10 cellular contexts compared by ENCODE assay signal in the genomic region with DNA sequence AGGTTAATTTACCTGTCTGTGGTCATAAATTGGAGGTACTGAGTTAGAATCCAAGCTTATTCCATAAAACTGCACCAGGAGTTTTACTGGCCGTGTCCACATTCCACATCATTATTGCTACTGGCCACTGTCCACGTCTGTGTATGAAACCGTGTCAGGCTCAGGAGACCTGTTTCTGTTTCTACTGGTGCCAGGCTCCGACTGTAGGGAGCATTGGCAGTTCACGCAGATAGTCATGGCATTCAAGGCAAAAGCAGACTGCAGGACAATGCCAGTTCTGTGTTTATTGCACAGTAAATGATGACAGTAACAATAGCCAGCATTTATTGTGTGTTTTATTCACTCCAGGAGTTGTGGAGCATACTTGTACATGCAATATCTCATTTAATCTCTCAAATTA. TPM values are rescaled to one million over a fixed set of nuclear protein-coding genes. Genes with fewer than 3 reads are reported as not detected.
DNase-seq lines count a peak whose midpoint lies in the region; ATAC-seq, FAIRE-seq and TF ChIP-seq lines count a peak whose summit lies in the region.
"Had no signal": no experiment of that assay in that cellular context is flagged by ENCODE, and none has a peak within 500 bp of the region (broad histone marks: within the 10 kb centered on the region; RNA-seq: fewer than 3 reads in every experiment).

No MANE protein-coding gene starts in this region.

- FAIRE-seq in endothelial cell of umbilical vein (lab: Jason Lieb, UNC): no peak
- FAIRE-seq: G401.6 had no signal

- peaks cover 23% of the 10 kb centered on the region for H4K20me1 ChIP-seq in endothelial cell of umbilical vein (replicated peaks; ENCODE audit: control insufficient read depth, extremely low read depth, insufficient read depth, low read length)

- no peaks in the 10 kb centered on the region for H3K9me1 ChIP-seq in endothelial cell of umbilical vein (replicated peaks; ENCODE audit: control insufficient read depth, extremely low read depth, insufficient read depth, low read length)

- BruUV-seq in endothelial cell of umbilical vein (replicated peaks; lab: Mats Ljungman, UMichigan): no TSS peak

- no peak for TF ChIP-seq CTCF in endothelial cell of umbilical vein (IDR thresholded peaks at IDR 0.05; ENCODE audit: extremely low read depth in 1 of 2, insufficient read depth in 1 of 2, low read depth in 1 of 2, low read length in 2 of 2)
- no peak for TF ChIP-seq CTCF in mesothelial cell of epicardium (IDR thresholded peaks at IDR 0.05; ENCODE audit: unreplicated experiment)
- no peak for TF ChIP-seq CTCF in thoracic aorta (IDR thresholded peaks at IDR 0.05)

- no peak overlapping the region for H2AFZ ChIP-seq in endothelial cell of umbilical vein (ENCODE audit: low read depth, low read length)

- H3K4me1 Mint-ChIP-seq in mesothelial cell of epicardium: peaks cover 68% of the 10 kb centered on the region

- H3K9me3 ChIP-seq in SJSA1 (replicated peaks) (no peaks in the 10 kb centered on the region), endothelial cell of umbilical vein (replicated peaks; ENCODE audit: control insufficient read depth, insufficient read depth, low read length) (no peaks in the 10 kb centered on the region), thoracic aorta (no peaks in the 10 kb centered on the region)

- intact Hi-C loops in endothelial cell of umbilical vein (cut with micrococcal nuclease): no loop called here

- H3K4me2 ChIP-seq in endothelial cell of umbilical vein (ENCODE audit: insufficient read depth, low read length): no peak overlapping the region

- CTCF ChIA-PET in endothelial cell of umbilical vein (lab: Charles Lee): interaction anchor here (0.9 to 3.1 kb wide), 8 partner anchors 10 to 334 kb away, joined by 3 to 12 read pairs (median 7); a partner anchor contains a TSS

- dilution Hi-C loops in endothelial cell of umbilical vein (cut with MboI; ENCODE audit: extremely low pct_ligation_motif_present, low sequenced_read_pairs): no loop called here

- peak overlapping the region; percentile 4 for H3K4me3 Mint-ChIP-seq in mesothelial cell of epicardium

- H3K27me3 Mint-ChIP-seq in mesothelial cell of epicardium (ENCODE audit: low read depth): no peaks in the 10 kb centered on the region

- POLR2A ChIA-PET in endothelial cell of umbilical vein (lab: Charles Lee): no interaction called here

- H3K4me1 ChIP-seq in SJSA1 (replicated peaks): peaks cover 63% of the 10 kb centered on the region
- H3K4me1 ChIP-seq in endothelial cell of umbilical vein (ENCODE audit: control insufficient read depth, extremely low read depth, insufficient read depth, low read length): peaks cover 38% of the 10 kb centered on the region
- peaks cover 49 to 62% of the 10 kb centered on the region in 2 donors for H3K4me1 ChIP-seq in thoracic aorta (ENCODE audit: control insufficient read depth in 1 of 2, low read depth in 2 of 2)

- peak; percentile 45 for ATAC-seq in thoracic aorta (ENCODE audit: insufficient number of reproducible peaks, low FRiP score, low read depth)

- H3K36me3 ChIP-seq in SJSA1: peaks cover 8% of the 10 kb centered on the region
- H3K36me3 ChIP-seq in endothelial cell of umbilical vein (ENCODE audit: control insufficient read depth in 2 of 2, extremely low read depth in 1 of 2, insufficient read depth in 2 of 2, low read length in 2 of 2): no peaks in the 10 kb centered on the region
- H3K36me3 ChIP-seq in thoracic aorta: no peaks in the 10 kb centered on the region

- H3K27me3 ChIP-seq in SJSA1 (replicated peaks): no peaks in the 10 kb centered on the region
- H3K27me3 ChIP-seq in endothelial cell of umbilical vein (ENCODE audit: control insufficient read depth in 2 of 2, insufficient read depth in 2 of 2, low read length in 2 of 2): no peaks in the 10 kb centered on the region
- H3K27me3 ChIP-seq in thoracic aorta (replicated peaks; ENCODE audit: insufficient read depth): no peaks in the 10 kb centered on the region

- DNase-seq in SJSA1 (ENCODE audit: low read depth in 1 of 2, low spot score in 2 of 2): no peak
- peak; percentile 46 for DNase-seq in endothelial cell of umbilical vein (ENCODE audit: low read depth, low spot score)
- no peak for DNase-seq in mesothelial cell of epicardium (ENCODE audit: low spot score in 2 of 2, unreplicated experiment in 2 of 2)
- DNase-seq in thoracic aorta (ENCODE audit: low spot score): peak; percentile 15
- DNase-seq in AG08395 (ENCODE audit: low spot score): no peak
- no peak for DNase-seq in NCI-H2029 (lab: John Stamatoyannopoulos, UW)
- no peak for DNase-seq in activated CD4-positive, alpha-beta T cell treated with anti-CD3 and anti-CD28 coated beads for 4 hours
- DNase-seq in NCI-H2029 treated with DMSO at 0.1 percent for 48 hours (lab: John Stamatoyannopoulos, UW): no peak
- DNase-seq: SW 1271 had no signal

- peak overlapping the region; percentile 92 for H3K27ac Mint-ChIP-seq in mesothelial cell of epicardium

- H3K79me2 ChIP-seq in endothelial cell of umbilical vein (ENCODE audit: control insufficient read depth, insufficient read depth, low read length): peaks cover 81% of the 10 kb centered on the region

- TF ChIP-seq POLR2A in endothelial cell of umbilical vein (IDR thresholded peaks at IDR 0.05; ENCODE audit: low read depth, low read length): no peak

- no peak overlapping the region for H3K9ac ChIP-seq in endothelial cell of umbilical vein (replicated peaks; ENCODE audit: extremely low read depth, insufficient read depth, low read length)

- no peak overlapping the region for H3K4me3 ChIP-seq in SJSA1
- H3K4me3 ChIP-seq in endothelial cell of umbilical vein (replicated peaks in 1 of 3; ENCODE audit: insufficient read depth in 1 of 3, low read depth in 1 of 3, low read length in 3 of 3): no peak overlapping the region
- peak overlapping the region; percentile 22 for H3K4me3 ChIP-seq in thoracic aorta

- peaks cover 3% of the 10 kb centered on the region for H3K36me3 Mint-ChIP-seq in mesothelial cell of epicardium

- H3K9me3 Mint-ChIP-seq in mesothelial cell of epicardium: no peaks in the 10 kb centered on the region

- peak overlapping the region; percentile 28 for H3K27ac ChIP-seq in SJSA1
- H3K27ac ChIP-seq in endothelial cell of umbilical vein (ENCODE audit: insufficient read depth, low read depth, low read length): no peak overlapping the region
- H3K27ac ChIP-seq in thoracic aorta: peak overlapping the region in 1 of 2 donors; percentile 5

TF ChIP-seq in endothelial cell of umbilical vein, 7 proteins besides CTCF, POLR2A, EP300 and RAD21:
- TF ChIP-seq POLR2AphosphoS5 (IDR thresholded peaks at IDR 0.05; ENCODE audit: insufficient read depth, low read depth, low read length): no peak
- TF ChIP-seq EZH2 (IDR thresholded peaks at IDR 0.05; ENCODE audit: borderline replicate concordance, low read depth, low read length, severe bottlenecking): no peak
- no peak for TF ChIP-seq JUN (IDR thresholded peaks at IDR 0.05; ENCODE audit: borderline replicate concordance, insufficient read depth, insufficient read length, low read depth)
- no peak for TF ChIP-seq GATA2 (IDR thresholded peaks at IDR 0.05; ENCODE audit: insufficient read depth, insufficient read length, low read depth, low read length)
- TF ChIP-seq, protein P1, sequence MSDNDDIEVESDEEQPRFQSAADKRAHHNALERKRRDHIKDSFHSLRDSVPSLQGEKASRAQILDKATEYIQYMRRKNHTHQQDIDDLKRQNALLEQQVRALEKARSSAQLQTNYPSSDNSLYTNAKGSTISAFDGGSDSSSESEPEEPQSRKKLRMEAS (IDR thresholded peaks at IDR 0.05; ENCODE audit: insufficient read depth, insufficient read length): no peak
- no peak for TF ChIP-seq FOS (IDR thresholded peaks at IDR 0.05; ENCODE audit: borderline replicate concordance, insufficient read depth, low read length)

RNA-seq across cellular contexts. Expression of a gene that starts 55.2 kb away (rescaled TPM):
- 63.9 and 83.1 TPM in 2 replicates for total RNA-seq in SJSA1 (2014; rRNA removed; shearing (Covaris generic))
- 251 and 269 TPM in 2 replicates for total RNA-seq in endothelial cell of umbilical vein
- 60.2 and 79.4 TPM in 2 replicates for polyA plus RNA-seq in endothelial cell of umbilical vein
- polyA plus RNA-seq in endothelial cell of umbilical vein (2011; cell fraction: cytosol; rRNA removed): 96.1 and 99.2 TPM in 2 replicates
- 286 and 331 TPM in 2 replicates for polyA plus RNA-seq in endothelial cell of umbilical vein (2011; cell fraction: nucleus; rRNA removed)
- polyA plus RNA-seq in endothelial cell of umbilical vein (2012): 220 and 289 TPM in 2 replicates
- polyA minus RNA-seq in endothelial cell of umbilical vein: 299 and 319 TPM in 2 replicates
- 24.2 TPM for polyA minus RNA-seq in endothelial cell of umbilical vein (2011; cell fraction: cytosol; rRNA and poly(A)+ RNA removed)
- polyA minus RNA-seq in endothelial cell of umbilical vein (2011; cell fraction: nucleus; rRNA and poly(A)+ RNA removed): 593 and 821 TPM in 2 replicates
- total RNA-seq in mesothelial cell of epicardium: 170 to 175 TPM (median 174 TPM) in 3 replicates
- total RNA-seq in thoracic aorta: 100 to 1,000 TPM in 1 of 2 donors, 10 to 100 TPM in 1; 60.1 to 147 TPM

Comparison
In these comparisons a context has a peak if more than half of its experiments do, and no peak if none do; other contexts are left out.
1. DNase-seq: peak in endothelial cell of umbilical vein (single experiment) and thoracic aorta (single experiment); none in SJSA1 (0 of 2), mesothelial cell of epicardium (0 of 2), AG08395 (single experiment), NCI-H2029 (single experiment), activated CD4-positive, alpha-beta T cell treated with anti-CD3 and anti-CD28 coated beads for 4 hours (0 of 2) and NCI-H2029 treated with DMSO at 0.1 percent for 48 hours (single experiment).